In genomic region chr6:146700078-146700686, GRCh38 we compare ENCODE assay signal across 8 cellular contexts.
A peak's percentile ranks its signal among the peaks of the same experiment; 100 is the strongest.
DNase-seq lines count a peak whose midpoint lies in the region; TF ChIP-seq lines count a peak whose summit lies in the region.

No MANE protein-coding gene starts in this region.

- H3K79me2 ChIP-seq in H9 (ENCODE audit: insufficient read depth, low read length), result no peaks in the 10 kb centered on the region
- H3K79me2 ChIP-seq in Loucy (ENCODE audit: insufficient read depth, low read length), result no peaks in the 10 kb centered on the region

- no peak for TF ChIP-seq POLR2A in Peyer's patch (IDR thresholded peaks at IDR 0.05)

- no peaks in the 10 kb centered on the region for H3K36me3 Mint-ChIP-seq in H9 (ENCODE audit: insufficient read depth in 1 of 3, low read depth in 3 of 3)

- H2BK120ac ChIP-seq in H9 (ENCODE audit: low read depth, low read length, poor library complexity, severe bottlenecking), result no peak overlapping the region

- H3K4me3 Mint-ChIP-seq in H9, result no peak overlapping the region

- no peak overlapping the region for H3K9ac ChIP-seq in H9 (ENCODE audit: extremely low read depth, insufficient read length, low read length)
- H3K9ac ChIP-seq in Loucy (ENCODE audit: low read depth, low read length, poor library complexity, severe bottlenecking), result no peak overlapping the region

- TF ChIP-seq CTCF in H9 (conservative IDR thresholded peaks at IDR 0.05) (peak; percentile 84), Loucy (conservative IDR thresholded peaks at IDR 0.05; ENCODE audit: low read length) (peak; percentile 88), Peyer's patch (IDR thresholded peaks at IDR 0.05) (peak in 5 of 6 experiments; percentile 46 to 87 (median 75)), astrocyte of the cerebellum (IDR thresholded peaks at IDR 0.05; ENCODE audit: low read depth, low read length, missing control alignments) (peak; percentile 61)

- no peak overlapping the region for H2BK12ac ChIP-seq in H9 (ENCODE audit: insufficient read length, low read depth, low read length)

- H3K23ac ChIP-seq in H9 (ENCODE audit: insufficient read length, low read depth, low read length), result no peak overlapping the region

- no peak overlapping the region for H3K4me3 ChIP-seq in Loucy (ENCODE audit: low read length, poor library complexity, severe bottlenecking)
- H3K4me3 ChIP-seq in Peyer's patch, result no peak overlapping the region
- no peak overlapping the region for H3K4me3 ChIP-seq in astrocyte of the cerebellum (ENCODE audit: low read depth, low read length)
- H3K4me3 ChIP-seq in skeletal muscle cell (ENCODE audit: low read depth, low read length), result no peak overlapping the region

- H4K5ac ChIP-seq in H9 (ENCODE audit: insufficient read length, low read depth, low read length), result no peak overlapping the region

- no peaks in the 10 kb centered on the region for H3K23me2 ChIP-seq in H9 (ENCODE audit: insufficient read length, low read depth, low read length, poor library complexity, severe bottlenecking)

- no peak overlapping the region for H3K14ac ChIP-seq in H9 (ENCODE audit: insufficient read depth, low read length)

- DNase-seq in activated naive CD4-positive, alpha-beta T cell treated with Interleukin-2 at 50 U/mL for 16 hours, result peak; percentile 10
- no peak for DNase-seq in activated naive CD4-positive, alpha-beta T cell (lab: John Stamatoyannopoulos, UW)
- DNase-seq in H9 (peak; percentile 38), Peyer's patch (peak in 2 of 3 donors; percentile 25 to 75), astrocyte of the cerebellum (ENCODE audit: low read depth) (peak; percentile 85), hypothalamus (lab: John Stamatoyannopoulos, UW) (peak in 40 of 51 donors; percentile 1 to 77 (median 35)), skeletal muscle cell (ENCODE audit: low read depth) (peak; percentile 45)

- no peak overlapping the region for H3T11ph ChIP-seq in H9 (ENCODE audit: low read length)

- no peak overlapping the region for H3K27ac ChIP-seq in H9 (ENCODE audit: insufficient read length, low read depth, low read length)
- H3K27ac ChIP-seq in Peyer's patch, result no peak overlapping the region

- H4K91ac ChIP-seq in H9 (ENCODE audit: insufficient read length, low read depth, low read length), result no peak overlapping the region

- no peaks in the 10 kb centered on the region; a peak in 1 of 4 replicates for H3K4me1 Mint-ChIP-seq in H9

- H3K18ac ChIP-seq in H9 (ENCODE audit: insufficient read length, low read depth, low read length), result no peak overlapping the region

- no peak overlapping the region for H3K4ac ChIP-seq in H9 (ENCODE audit: low read depth, low read length)

- H3K27ac Mint-ChIP-seq in H9, result no peak overlapping the region

- H3K4me1 ChIP-seq in H9 (ENCODE audit: insufficient read depth, low read length) (no peaks in the 10 kb centered on the region), Loucy (ENCODE audit: insufficient read depth, low read length, poor library complexity, severe bottlenecking) (no peaks in the 10 kb centered on the region), Peyer's patch (no peaks in the 10 kb centered on the region)

- H2AFZ ChIP-seq in H9 (ENCODE audit: low read length) (no peak overlapping the region), Loucy (ENCODE audit: low read length) (no peak overlapping the region)

- no peak overlapping the region for H4K8ac ChIP-seq in H9 (replicated peaks; ENCODE audit: insufficient read length, low read depth, low read length)

- no peaks in the 10 kb centered on the region for H3F3A ChIP-seq in Loucy (ENCODE audit: low read depth)

- no peaks in the 10 kb centered on the region for H3K27me3 ChIP-seq in H9 (ENCODE audit: insufficient read depth, low read length)
- H3K27me3 ChIP-seq in Loucy (ENCODE audit: insufficient read depth, low read length, poor library complexity, severe bottlenecking), result no peaks in the 10 kb centered on the region
- H3K27me3 ChIP-seq in Peyer's patch, result no peaks in the 10 kb centered on the region

- no peaks in the 10 kb centered on the region for H4K20me1 ChIP-seq in H9 (ENCODE audit: control insufficient read depth, insufficient read depth, insufficient read length)
- no peaks in the 10 kb centered on the region for H4K20me1 ChIP-seq in Loucy (ENCODE audit: insufficient read depth, low read length, poor library complexity, severe bottlenecking)

- H3K27me3 Mint-ChIP-seq in H9 (ENCODE audit: low read depth), result no peaks in the 10 kb centered on the region

- H3K9me3 Mint-ChIP-seq in H9, result no peaks in the 10 kb centered on the region

- H3K4me2 ChIP-seq in H9 (ENCODE audit: insufficient read depth, insufficient read length, low read length) (no peak overlapping the region), Loucy (ENCODE audit: low read depth, low read length, poor library complexity, severe bottlenecking) (no peak overlapping the region)

- H3K36me3 ChIP-seq in Loucy (ENCODE audit: insufficient read depth, low read length) (no peaks in the 10 kb centered on the region), Peyer's patch (no peaks in the 10 kb centered on the region)

- no peak overlapping the region for H2BK5ac ChIP-seq in H9 (ENCODE audit: insufficient read length, low read length)

- in situ Hi-C loops in astrocyte of the cerebellum (cut with HindIII; ENCODE audit: low sequenced_read_pairs), result no loop called here

- H2BK15ac ChIP-seq in H9 (ENCODE audit: low read depth, low read length), result no peak overlapping the region

- no peaks in the 10 kb centered on the region for H3K79me1 ChIP-seq in H9 (ENCODE audit: insufficient read depth, low read depth, low read length, poor library complexity, severe bottlenecking)

- H2BK20ac ChIP-seq in H9 (ENCODE audit: low read depth, low read length, poor library complexity, severe bottlenecking), result no peak overlapping the region

- H3K56ac ChIP-seq in H9 (ENCODE audit: insufficient read length, low read depth, low read length), result no peak overlapping the region

- H2AK5ac ChIP-seq in H9 (ENCODE audit: insufficient read length, low read length), result no peak overlapping the region

- no peaks in the 10 kb centered on the region for H3K9me2 ChIP-seq in Loucy (replicated peaks; ENCODE audit: low read depth, low read length)

- WGBS in H9 (ENCODE audit: extremely low coverage, insufficient read length, low lambda C conversion rate), result no CpG with 5 or more reads among the region's 6 CpGs

- H3K9me3 ChIP-seq in H9 (ENCODE audit: control insufficient read depth, low read depth, low read length) (no peaks in the 10 kb centered on the region), Loucy (ENCODE audit: insufficient read depth, low read depth, low read length) (no peaks in the 10 kb centered on the region), Peyer's patch (no peaks in the 10 kb centered on the region)

Comparison
In these comparisons a context has a peak if more than half of its experiments do, and no peak if none do; other contexts are left out.
1. DNase-seq: peak in activated naive CD4-positive, alpha-beta T cell treated with Interleukin-2 at 50 U/mL for 16 hours (single experiment), H9 (single experiment), Peyer's patch (2 of 3), astrocyte of the cerebellum (single experiment), hypothalamus (40 of 51) and skeletal muscle cell (single experiment); none in activated naive CD4-positive, alpha-beta T cell (0 of 4).
2. Peak in every context shown above with its lines, with median percentiles within 50 percentile points of each other: CTCF ChIP-seq.